Comparison of ENCODE assay signal across 8 cellular contexts in the genomic region with DNA sequence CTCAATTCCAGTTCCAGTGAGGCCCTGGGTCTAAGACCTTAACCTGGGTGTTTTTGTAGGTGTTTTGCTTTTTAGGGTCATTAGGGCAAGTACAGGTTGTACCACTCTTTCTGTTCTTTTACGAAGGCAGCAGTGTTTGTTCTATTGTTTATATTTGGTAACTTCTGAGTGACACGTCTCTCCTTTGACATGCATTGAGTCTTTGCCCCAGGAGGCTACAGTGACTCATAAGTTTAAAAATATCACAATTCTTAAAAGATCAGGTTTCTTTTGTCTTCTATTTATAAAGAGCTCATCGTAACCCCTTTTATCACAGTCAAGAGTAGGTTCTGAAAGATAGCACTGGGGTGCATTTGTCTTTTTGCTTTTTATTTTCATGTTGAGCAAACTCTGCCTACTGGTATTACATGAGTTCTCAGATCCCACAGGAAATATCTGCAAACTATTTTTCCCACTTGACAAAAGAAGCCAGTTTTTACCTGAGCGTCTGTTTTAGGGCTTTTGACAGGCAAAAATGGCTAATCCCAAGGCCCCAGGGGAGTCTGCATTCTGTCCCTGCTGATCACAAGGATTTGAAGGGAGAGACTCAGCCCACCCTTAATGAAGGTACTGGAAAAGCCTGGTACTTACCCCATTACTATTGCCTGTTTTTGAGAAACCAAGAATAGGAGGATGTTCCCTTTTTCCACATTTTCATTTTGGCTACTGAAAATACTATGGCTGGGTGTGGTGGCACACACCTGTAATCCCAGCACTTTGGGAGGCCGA. TPM values are rescaled to one million over a fixed set of nuclear protein-coding genes. Genes with fewer than 3 reads are reported as not detected.
A peak's percentile ranks its signal among the peaks of the same experiment; 100 is the strongest.
DNase-seq lines count a peak whose midpoint lies in the region; ATAC-seq, FAIRE-seq and TF ChIP-seq lines count a peak whose summit lies in the region.
"Had no signal": no experiment of that assay in that cellular context is flagged by ENCODE, and none has a peak within 500 bp of the region (broad histone marks: within the 10 kb centered on the region; RNA-seq: fewer than 3 reads in every experiment).

No MANE protein-coding gene starts in this region.

- ATAC-seq in GM19035 (IDR thresholded peaks at IDR 0.05; ENCODE audit: unreplicated experiment) (peak; percentile 82), HG02938 (IDR thresholded peaks at IDR 0.05; ENCODE audit: unreplicated experiment) (peak; percentile 71), T-helper 17 cell (no peak), HepG2 (peak; percentile 54; the same call in 2 of the 3 replicates)

- FAIRE-seq in HepG2 (lab: Jason Lieb, UNC), result peak; percentile 42

- peak overlapping the region; percentile 32 for H3K27ac Mint-ChIP-seq in T-helper 17 cell

- TF ChIP-seq RAD21 in HepG2 (CRISPR knock-in tag; IDR thresholded peaks at IDR 0.05), result no peak

- no peaks in the 10 kb centered on the region for H3K27me3 Mint-ChIP-seq in T-helper 17 cell

- H3K4me3 Mint-ChIP-seq in T-helper 17 cell, result no peak overlapping the region

- WGBS in HepG2 (ENCODE audit: low lambda C conversion rate), result 43% methylated on average over 5 of the region's 5 CpGs

- no peaks in the 10 kb centered on the region for H3K9me3 ChIP-seq in T-helper 17 cell (ENCODE audit: control insufficient read depth, low read length, poor library complexity, severe bottlenecking)
- H3K9me3 ChIP-seq in HepG2 (ENCODE audit: low read length), result no peaks in the 10 kb centered on the region
- no peaks in the 10 kb centered on the region for H3K9me3 ChIP-seq in WERI-Rb-1 (ENCODE audit: severe bottlenecking)
- H3K9me3 ChIP-seq in MG63, result no peaks in the 10 kb centered on the region

- no peak for TF ChIP-seq CTCF in HepG2 (CRISPR knock-in tag; IDR thresholded peaks at IDR 0.05)
- no peak for TF ChIP-seq CTCF in WERI-Rb-1 (IDR thresholded peaks at IDR 0.05; ENCODE audit: low read depth, low read length)

- BruUV-seq in HepG2 (replicated peaks; lab: Mats Ljungman, UMichigan), result no TSS peak

- H4K20me1 ChIP-seq in HepG2 (ENCODE audit: insufficient read depth, low read length), result no peaks in the 10 kb centered on the region

- H3K4me3 ChIP-seq in HepG2 (replicated peaks in 1 of 3; ENCODE audit: insufficient read depth in 1 of 3, low read depth in 2 of 3, low read length in 3 of 3) (no peak overlapping the region; a peak in 1 of 6 replicates), WERI-Rb-1 (ENCODE audit: low read depth, low read length) (no peak overlapping the region), MG63 (no peak overlapping the region)
- H3K4me3 ChIP-seq: skin epidermis had no signal

- H3K27ac ChIP-seq in HepG2 (ENCODE audit: extremely low read length, insufficient read depth, low read length), result peak overlapping the region; percentile 61
- no peak overlapping the region for H3K27ac ChIP-seq in WERI-Rb-1

- no peaks in the 10 kb centered on the region for H3K36me3 Mint-ChIP-seq in T-helper 17 cell (ENCODE audit: low read depth)

- intact Hi-C loops in HepG2 (cut with micrococcal nuclease; ENCODE audit: unreplicated experiment), result no loop called here

- TF ChIP-seq EP300 in HepG2 (IDR thresholded peaks at IDR 0.05; ENCODE audit: low read depth in 2 of 2, low read length in 2 of 2) (peak in 1 of 2 experiments; percentile 39; a peak in 1 of 4 replicates), HepG2 (CRISPR knock-in tag; IDR thresholded peaks at IDR 0.05; ENCODE audit: borderline replicate concordance) (no peak)

- no peaks in the 10 kb centered on the region for H3K79me2 ChIP-seq in HepG2 (ENCODE audit: insufficient read depth, low read length)

- H3K4me1 Mint-ChIP-seq in T-helper 17 cell, result peaks cover 7% of the 10 kb centered on the region

- in situ Hi-C loops in HepG2 (cut with HindIII; ENCODE audit: extremely low pct_ligation_motif_present, low pct_unique_long_range_greater_than_20kb), result no loop called here

- POLR2A ChIA-PET in HepG2 (lab: Yijun Ruan, JAX), result interaction anchor here (2.5 kb wide), 1 partner anchor 22 kb away, joined by 12 read pairs; the partner anchor contains the start of gene P4HA1

- CTCF ChIA-PET in HepG2 (lab: Yijun Ruan, JAX; ENCODE audit: low intra/inter-chr PET ratio, low total read pairs), result no interaction called here

- no peaks in the 10 kb centered on the region for H3K27me3 ChIP-seq in HepG2 (ENCODE audit: control insufficient read depth in 1 of 2, insufficient read depth in 2 of 2, low read length in 2 of 2)
- no peaks in the 10 kb centered on the region for H3K27me3 ChIP-seq in WERI-Rb-1 (ENCODE audit: insufficient read depth, low read depth, severe bottlenecking)
- no peaks in the 10 kb centered on the region for H3K27me3 ChIP-seq in MG63

- no peak overlapping the region for H3K9ac ChIP-seq in HepG2 (ENCODE audit: insufficient read depth, low read depth, low read length)

- H3K4me1 ChIP-seq in HepG2 (ENCODE audit: insufficient read depth, low read length), result peaks cover 52% of the 10 kb centered on the region

- H3K36me3 ChIP-seq in HepG2 (replicated peaks in 1 of 2; ENCODE audit: control insufficient read depth in 1 of 2, insufficient read depth in 2 of 2, low read length in 2 of 2), result peaks cover 0 to 1% of the 10 kb centered on the region in 2 experiments; a peak in 1 of 5 replicates
- H3K36me3 ChIP-seq in WERI-Rb-1, result no peaks in the 10 kb centered on the region
- no peaks in the 10 kb centered on the region; the same call in 1 of the 2 replicates for H3K36me3 ChIP-seq in MG63

- H2AFZ ChIP-seq in HepG2 (ENCODE audit: low read length), result no peak overlapping the region

- TF ChIP-seq POLR2A in HepG2 (IDR thresholded peaks at IDR 0.05; ENCODE audit: insufficient read depth in 1 of 2, low read depth in 2 of 2, low read length in 2 of 2), result no peak

- no peak for DNase-seq in T-helper 17 cell
- DNase-seq in HepG2 (ENCODE audit: low spot score), result peak; percentile 53
- DNase-seq in WERI-Rb-1, result no peak
- DNase-seq in cerebellar cortex (ENCODE audit: low spot score), result no peak
- no peak for DNase-seq in MG63

- H3K4me2 ChIP-seq in HepG2 (ENCODE audit: low read depth, low read length), result peak overlapping the region; percentile 49

RNA-seq across cellular contexts. Expression of gene NUDT13, which starts 7.9 kb away (rescaled TPM):
- 1 to 10 TPM in 1 of 2 donors, under 1 TPM in 1; 0.86 to 1.5 TPM for total RNA-seq in T-helper 17 cell
- total RNA-seq in HepG2 (2016; rRNA removed; fragmentation: Illumina TruSeq; extraction: Trizol), result 2.5 and 4.2 TPM in 2 replicates
- 0.62 and 0.71 TPM in 2 replicates for total RNA-seq in HepG2 (2016; cell fraction: cytosol; rRNA removed; fragmentation: Illumina TruSeq; extraction: Trizol; ENCODE audit: low read depth)
- total RNA-seq in HepG2 (2016; cell fraction: insoluble cytoplasmic fraction; rRNA removed; fragmentation: Illumina TruSeq; extraction: Trizol), result 2.6 and 3.4 TPM in 2 replicates
- 1.4 and 1.7 TPM in 2 replicates for total RNA-seq in HepG2 (2016; cell fraction: membrane; rRNA removed; fragmentation: Illumina TruSeq; extraction: Trizol)
- 4.1 and 5.2 TPM in 2 replicates for total RNA-seq in HepG2 (2016; cell fraction: nucleus; rRNA removed; fragmentation: Illumina TruSeq; extraction: Trizol)
- polyA plus RNA-seq in HepG2 (2011; rRNA removed), result 5.0 and 6.5 TPM in 2 replicates
- 2.8 and 3.1 TPM in 2 replicates for polyA plus RNA-seq in HepG2 (2011; cell fraction: cytosol; rRNA removed)
- 8.1 and 8.8 TPM in 2 replicates for polyA plus RNA-seq in HepG2 (2011; cell fraction: nucleus; rRNA removed)
- polyA plus RNA-seq in HepG2 (2012), result 3.6 and 5.2 TPM in 2 replicates
- polyA plus RNA-seq in HepG2 (2016; cell fraction: cytosol; fragmentation: Illumina TruSeq; extraction: Trizol; ENCODE audit: low read depth), result 0.85 and 1.0 TPM in 2 replicates
- polyA plus RNA-seq in HepG2 (2016; cell fraction: insoluble cytoplasmic fraction; fragmentation: Illumina TruSeq; extraction: Trizol; ENCODE audit: low read depth), result 3.0 and 4.1 TPM in 2 replicates
- 1.5 and 1.7 TPM in 2 replicates for polyA plus RNA-seq in HepG2 (2016; cell fraction: membrane; fragmentation: Illumina TruSeq; extraction: Trizol; ENCODE audit: low read depth)
- 8.3 and 9.2 TPM in 2 replicates for polyA plus RNA-seq in HepG2 (2016; cell fraction: nucleus; fragmentation: Illumina TruSeq; extraction: Trizol; ENCODE audit: insufficient read depth, low read depth)
- polyA minus RNA-seq in HepG2 (2011; rRNA and poly(A)+ RNA removed; ENCODE audit: low replicate concordance), result 1.9 and 2.1 TPM in 2 replicates
- polyA minus RNA-seq in HepG2 (2011; cell fraction: cytosol; rRNA and poly(A)+ RNA removed), result 1.4 and 1.5 TPM in 2 replicates
- polyA minus RNA-seq in HepG2 (2011; cell fraction: nucleus; rRNA and poly(A)+ RNA removed), result 4.6 and 4.8 TPM in 2 replicates
- total RNA-seq in MG63 (2014; rRNA removed; shearing (Covaris generic); ENCODE audit: low replicate concordance), result not detected in 2 replicates

RNA-seq across cellular contexts. Expression of gene P4HA1, which starts 21.5 kb away (rescaled TPM):
- total RNA-seq in T-helper 17 cell (10 to 100 TPM; 13.7 to 15.8 TPM), HepG2 (2016; rRNA removed; fragmentation: Illumina TruSeq; extraction: Trizol) (39.0 and 63.1 TPM in 2 replicates)
- 11.3 TPM in 2 replicates for total RNA-seq in HepG2 (2016; cell fraction: cytosol; rRNA removed; fragmentation: Illumina TruSeq; extraction: Trizol; ENCODE audit: low read depth)
- 39.0 and 64.4 TPM in 2 replicates for total RNA-seq in HepG2 (2016; cell fraction: insoluble cytoplasmic fraction; rRNA removed; fragmentation: Illumina TruSeq; extraction: Trizol)
- 21.6 and 25.4 TPM in 2 replicates for total RNA-seq in HepG2 (2016; cell fraction: membrane; rRNA removed; fragmentation: Illumina TruSeq; extraction: Trizol)
- 64.0 and 71.0 TPM in 2 replicates for total RNA-seq in HepG2 (2016; cell fraction: nucleus; rRNA removed; fragmentation: Illumina TruSeq; extraction: Trizol)
- 137 and 196 TPM in 2 replicates for polyA plus RNA-seq in HepG2 (2011; rRNA removed)
- polyA plus RNA-seq in HepG2 (2011; cell fraction: cytosol; rRNA removed), result 76.6 and 126 TPM in 2 replicates
- 43.9 and 52.6 TPM in 2 replicates for polyA plus RNA-seq in HepG2 (2011; cell fraction: nucleus; rRNA removed)
- 219 and 241 TPM in 2 replicates for polyA plus RNA-seq in HepG2 (2012)
- 5.6 and 5.7 TPM in 2 replicates for polyA plus RNA-seq in HepG2 (2016; cell fraction: cytosol; fragmentation: Illumina TruSeq; extraction: Trizol; ENCODE audit: low read depth)
- 28.0 TPM in 2 replicates for polyA plus RNA-seq in HepG2 (2016; cell fraction: insoluble cytoplasmic fraction; fragmentation: Illumina TruSeq; extraction: Trizol; ENCODE audit: low read depth)
- 11.2 and 11.8 TPM in 2 replicates for polyA plus RNA-seq in HepG2 (2016; cell fraction: membrane; fragmentation: Illumina TruSeq; extraction: Trizol; ENCODE audit: low read depth)
- 59.1 and 61.8 TPM in 2 replicates for polyA plus RNA-seq in HepG2 (2016; cell fraction: nucleus; fragmentation: Illumina TruSeq; extraction: Trizol; ENCODE audit: insufficient read depth, low read depth)
- 7.7 and 38.5 TPM in 2 replicates for polyA minus RNA-seq in HepG2 (2011; rRNA and poly(A)+ RNA removed; ENCODE audit: low replicate concordance)
- polyA minus RNA-seq in HepG2 (2011; cell fraction: cytosol; rRNA and poly(A)+ RNA removed), result 92.9 and 99.9 TPM in 2 replicates
- 169 and 183 TPM in 2 replicates for polyA minus RNA-seq in HepG2 (2011; cell fraction: nucleus; rRNA and poly(A)+ RNA removed)
- 65.9 and 77.0 TPM in 2 replicates for total RNA-seq in MG63 (2014; rRNA removed; shearing (Covaris generic); ENCODE audit: low replicate concordance)

RNA-seq across cellular contexts. Expression of gene ECD, which starts 49.6 kb away (rescaled TPM):
- 10 to 100 TPM; 41.3 to 50.5 TPM for total RNA-seq in T-helper 17 cell
- 27.6 and 41.8 TPM in 2 replicates for total RNA-seq in HepG2 (2016; rRNA removed; fragmentation: Illumina TruSeq; extraction: Trizol)
- total RNA-seq in HepG2 (2016; cell fraction: cytosol; rRNA removed; fragmentation: Illumina TruSeq; extraction: Trizol; ENCODE audit: low read depth), result 3.5 and 4.7 TPM in 2 replicates
- 26.8 and 41.9 TPM in 2 replicates for total RNA-seq in HepG2 (2016; cell fraction: insoluble cytoplasmic fraction; rRNA removed; fragmentation: Illumina TruSeq; extraction: Trizol)
- 6.3 and 7.0 TPM in 2 replicates for total RNA-seq in HepG2 (2016; cell fraction: membrane; rRNA removed; fragmentation: Illumina TruSeq; extraction: Trizol)
- total RNA-seq in HepG2 (2016; cell fraction: nucleus; rRNA removed; fragmentation: Illumina TruSeq; extraction: Trizol), result 25.6 and 27.8 TPM in 2 replicates
- polyA plus RNA-seq in HepG2 (2011; rRNA removed), result 17.4 and 21.5 TPM in 2 replicates
- polyA plus RNA-seq in HepG2 (2011; cell fraction: cytosol; rRNA removed), result 12.4 and 14.5 TPM in 2 replicates
- 12.0 and 12.2 TPM in 2 replicates for polyA plus RNA-seq in HepG2 (2011; cell fraction: nucleus; rRNA removed)
- 13.6 and 15.8 TPM in 2 replicates for polyA plus RNA-seq in HepG2 (2012)
- polyA plus RNA-seq in HepG2 (2016; cell fraction: cytosol; fragmentation: Illumina TruSeq; extraction: Trizol; ENCODE audit: low read depth), result 2.1 and 2.2 TPM in 2 replicates
- polyA plus RNA-seq in HepG2 (2016; cell fraction: insoluble cytoplasmic fraction; fragmentation: Illumina TruSeq; extraction: Trizol; ENCODE audit: low read depth), result 39.7 and 42.6 TPM in 2 replicates
- 3.0 and 3.6 TPM in 2 replicates for polyA plus RNA-seq in HepG2 (2016; cell fraction: membrane; fragmentation: Illumina TruSeq; extraction: Trizol; ENCODE audit: low read depth)
- polyA plus RNA-seq in HepG2 (2016; cell fraction: nucleus; fragmentation: Illumina TruSeq; extraction: Trizol; ENCODE audit: insufficient read depth, low read depth), result 23.4 and 24.6 TPM in 2 replicates
- polyA minus RNA-seq in HepG2 (2011; rRNA and poly(A)+ RNA removed; ENCODE audit: low replicate concordance), result 23.9 and 37.6 TPM in 2 replicates
- 14.0 and 18.4 TPM in 2 replicates for polyA minus RNA-seq in HepG2 (2011; cell fraction: cytosol; rRNA and poly(A)+ RNA removed)
- polyA minus RNA-seq in HepG2 (2011; cell fraction: nucleus; rRNA and poly(A)+ RNA removed), result 41.2 and 47.6 TPM in 2 replicates
- total RNA-seq in MG63 (2014; rRNA removed; shearing (Covaris generic); ENCODE audit: low replicate concordance), result 38.3 and 39.6 TPM in 2 replicates

RNA-seq across cellular contexts. Expression of gene FAM149B1, which starts 49.8 kb away (rescaled TPM):
- total RNA-seq in T-helper 17 cell (10 to 100 TPM; 12.5 to 13.4 TPM), HepG2 (2016; rRNA removed; fragmentation: Illumina TruSeq; extraction: Trizol) (9.1 and 9.3 TPM in 2 replicates)
- 8.8 and 9.0 TPM in 2 replicates for total RNA-seq in HepG2 (2016; cell fraction: cytosol; rRNA removed; fragmentation: Illumina TruSeq; extraction: Trizol; ENCODE audit: low read depth)
- 7.4 and 8.3 TPM in 2 replicates for total RNA-seq in HepG2 (2016; cell fraction: insoluble cytoplasmic fraction; rRNA removed; fragmentation: Illumina TruSeq; extraction: Trizol)
- total RNA-seq in HepG2 (2016; cell fraction: membrane; rRNA removed; fragmentation: Illumina TruSeq; extraction: Trizol), result 14.6 and 16.2 TPM in 2 replicates
- 5.7 and 8.2 TPM in 2 replicates for total RNA-seq in HepG2 (2016; cell fraction: nucleus; rRNA removed; fragmentation: Illumina TruSeq; extraction: Trizol)
- polyA plus RNA-seq in HepG2 (2011; rRNA removed), result 14.7 and 16.8 TPM in 2 replicates
- 11.4 and 15.6 TPM in 2 replicates for polyA plus RNA-seq in HepG2 (2011; cell fraction: cytosol; rRNA removed)
- polyA plus RNA-seq in HepG2 (2011; cell fraction: nucleus; rRNA removed), result 16.3 and 16.9 TPM in 2 replicates
- polyA plus RNA-seq in HepG2 (2012), result 8.6 and 10.6 TPM in 2 replicates
- polyA plus RNA-seq in HepG2 (2016; cell fraction: cytosol; fragmentation: Illumina TruSeq; extraction: Trizol; ENCODE audit: low read depth), result 9.0 and 10.7 TPM in 2 replicates
- 8.7 and 8.9 TPM in 2 replicates for polyA plus RNA-seq in HepG2 (2016; cell fraction: insoluble cytoplasmic fraction; fragmentation: Illumina TruSeq; extraction: Trizol; ENCODE audit: low read depth)
- polyA plus RNA-seq in HepG2 (2016; cell fraction: membrane; fragmentation: Illumina TruSeq; extraction: Trizol; ENCODE audit: low read depth), result 14.0 and 17.5 TPM in 2 replicates
- polyA plus RNA-seq in HepG2 (2016; cell fraction: nucleus; fragmentation: Illumina TruSeq; extraction: Trizol; ENCODE audit: insufficient read depth, low read depth), result 12.3 and 15.2 TPM in 2 replicates
- 10.6 and 13.2 TPM in 2 replicates for polyA minus RNA-seq in HepG2 (2011; rRNA and poly(A)+ RNA removed; ENCODE audit: low replicate concordance)
- 6.1 and 10.5 TPM in 2 replicates for polyA minus RNA-seq in HepG2 (2011; cell fraction: cytosol; rRNA and poly(A)+ RNA removed)
- 9.9 and 15.8 TPM in 2 replicates for polyA minus RNA-seq in HepG2 (2011; cell fraction: nucleus; rRNA and poly(A)+ RNA removed)
- 5.6 and 7.4 TPM in 2 replicates for total RNA-seq in MG63 (2014; rRNA removed; shearing (Covaris generic); ENCODE audit: low replicate concordance)
